ENCODE assay signal across 31 cellular contexts in the genomic region with DNA sequence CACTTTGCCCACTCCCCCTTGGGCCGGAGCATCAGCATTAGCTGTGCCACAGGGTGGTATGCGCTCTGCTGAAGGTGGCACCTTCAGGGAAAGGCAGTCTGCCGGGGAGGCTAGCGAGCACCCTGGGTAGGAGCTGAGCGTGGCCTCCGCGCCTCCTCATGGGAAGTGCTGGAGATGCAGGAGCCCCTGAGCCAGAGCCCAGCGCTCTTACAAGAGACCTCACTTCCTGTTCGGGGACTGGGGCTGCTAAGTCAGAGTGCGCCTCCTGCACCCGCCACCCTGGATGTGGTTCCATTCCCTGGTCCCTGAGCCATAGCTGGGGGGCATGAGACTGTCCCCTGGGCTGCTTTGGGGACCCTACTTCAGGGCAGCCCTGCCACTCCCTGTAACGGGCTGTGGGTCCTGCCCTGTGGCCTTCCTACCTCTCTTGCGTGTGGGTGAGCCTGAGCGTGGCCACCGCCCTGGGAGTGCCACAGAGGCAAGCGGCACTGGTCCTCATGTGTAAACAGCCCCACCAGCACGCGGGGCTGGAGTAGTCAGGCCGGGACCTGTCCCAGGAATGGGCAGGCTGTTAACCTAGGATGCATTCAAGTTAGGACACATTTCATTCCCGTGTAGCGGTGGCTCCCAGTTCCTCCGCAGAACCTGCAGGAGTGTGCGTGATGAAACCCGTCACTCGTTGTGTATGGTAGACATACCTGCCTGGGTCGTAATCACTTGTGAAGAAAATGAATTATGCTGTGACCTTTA. TPM values are rescaled to one million over a fixed set of nuclear protein-coding genes. Genes with fewer than 3 reads are reported as not detected.
DNase-seq lines count a peak whose midpoint lies in the region; ATAC-seq, FAIRE-seq and TF ChIP-seq lines count a peak whose summit lies in the region.
"Had no signal": no experiment of that assay in that cellular context is flagged by ENCODE, and none has a peak within 500 bp of the region (broad histone marks: within the 10 kb centered on the region; RNA-seq: fewer than 3 reads in every experiment).

No MANE protein-coding gene starts in this region.

- no peak overlapping the region for H3K27ac ChIP-seq in GM23338 (ENCODE audit: low read depth)
- peak overlapping the region; percentile 36 to 85 (median 56) for H3K27ac ChIP-seq in esophagus squamous epithelium
- no peak overlapping the region for H3K27ac ChIP-seq in uterus
- H3K27ac ChIP-seq: A549, coronary artery, gastroesophageal sphincter, hepatocyte had no signal

- no peaks in the 10 kb centered on the region for H3K27me3 ChIP-seq in GM23338 (ENCODE audit: insufficient read depth)
- no peaks in the 10 kb centered on the region for H3K27me3 ChIP-seq in esophagus squamous epithelium
- H3K27me3 ChIP-seq in uterus, result no peaks in the 10 kb centered on the region
- H3K27me3 ChIP-seq: gastroesophageal sphincter, hepatocyte had no signal

- CTCF ChIA-PET in WTC11 (lab: Charles Lee), result no interaction called here
- CTCF ChIA-PET in Calu3 (lab: Charles Lee), result no interaction called here

- no peak for TF ChIP-seq CTCF in GM23338 (conservative IDR thresholded peaks at IDR 0.05; ENCODE audit: low read depth in 2 of 2)
- TF ChIP-seq CTCF in WTC11 (IDR thresholded peaks at IDR 0.05), result no peak
- TF ChIP-seq CTCF in esophagus squamous epithelium (IDR thresholded peaks at IDR 0.05), result peak in 1 of 6 experiments; percentile 9
- TF ChIP-seq CTCF in Calu3 (IDR thresholded peaks at IDR 0.05; ENCODE audit: unreplicated experiment), result no peak
- TF ChIP-seq CTCF in uterus (IDR thresholded peaks at IDR 0.05), result no peak

- no peak overlapping the region for H3K4me3 Mint-ChIP-seq in GM23338
- no peak overlapping the region for H3K4me3 Mint-ChIP-seq in WTC11
- H3K4me3 Mint-ChIP-seq in Calu3 (ENCODE audit: low read depth, unreplicated experiment), result no peak overlapping the region
- H3K4me3 Mint-ChIP-seq: activated CD4-positive, alpha-beta memory T cell treated with anti-CD3 and anti-CD28 coated beads, Interleukin-2, amount 10 ng/mL, durations not matched to agents 7 days and 5 days; activated T-helper 17 cell treated with anti-CD3 and anti-CD28 coated beads, Interleukin-2, amount 50 U/mL, for 72 hours; CD8-positive, alpha-beta T cell; effector memory CD8-positive, alpha-beta T cell; natural killer cell; T-helper 17 cell had no signal

- no peak overlapping the region for H2AFZ ChIP-seq in GM23338
- H2AFZ ChIP-seq: hepatocyte had no signal

- 48 to 70% methylated on average over 7 to 8 of the region's 26 CpGs for WGBS in esophagus squamous epithelium, 2 donors

- H4K20me1 ChIP-seq in GM23338 (replicated peaks; ENCODE audit: insufficient read depth), result no peaks in the 10 kb centered on the region; the same call in none of the 2 replicates

- H3K9me3 Mint-ChIP-seq in GM23338 (no peaks in the 10 kb centered on the region), WTC11 (peaks cover 3% of the 10 kb centered on the region), Calu3 (ENCODE audit: low read depth, unreplicated experiment) (no peaks in the 10 kb centered on the region)
- H3K9me3 Mint-ChIP-seq: activated CD4-positive, alpha-beta memory T cell treated with anti-CD3 and anti-CD28 coated beads, Interleukin-2, amount 10 ng/mL, durations not matched to agents 7 days and 5 days; activated T-helper 17 cell treated with anti-CD3 and anti-CD28 coated beads, Interleukin-2, amount 50 U/mL, for 72 hours; CD8-positive, alpha-beta T cell; effector memory CD8-positive, alpha-beta T cell; natural killer cell had no signal

- FAIRE-seq in GM12892 (lab: Jason Lieb, UNC), result no peak
- FAIRE-seq: A549 had no signal

- DNase-seq in GM23338 (ENCODE audit: low spot score) (peak; percentile 47), WTC11 (ENCODE audit: low spot score) (no peak), esophagus squamous epithelium (lab: John Stamatoyannopoulos, UW) (no peak), sciatic nerve (ENCODE audit: low spot score) (no peak), DMS 273 (lab: John Stamatoyannopoulos, UW; ENCODE audit: unreplicated experiment) (no peak), Calu3 (no peak), GM12892 (ENCODE audit: insufficient read length) (no peak), uterus (no peak)
- DNase-seq: activated CD4-positive, alpha-beta memory T cell treated with anti-CD3 and anti-CD28 coated beads, Interleukin-2, amount 10 ng/mL, durations not matched to agents 7 days and 5 days; activated CD4-positive, alpha-beta T cell treated with anti-CD3 and anti-CD28 coated beads for 1 hour; activated naive CD4-positive, alpha-beta T cell treated with anti-CD3 and anti-CD28 coated beads, Interleukin-2, amount 50 U/mL, for 16 hours; AML-193; amygdala; CD8-positive, alpha-beta T cell; effector memory CD8-positive, alpha-beta T cell; KBM-7; midbrain; MM.1S; natural killer cell; NCI-H1417; NCI-H2081; NCI-H345; T-helper 17 cell had no signal

- H3K79me2 ChIP-seq in GM23338 (replicated peaks; ENCODE audit: insufficient read depth), result peaks cover 11% of the 10 kb centered on the region; the same call in 1 of the 2 replicates

- no peak overlapping the region for H3K27ac Mint-ChIP-seq in GM23338
- H3K27ac Mint-ChIP-seq in WTC11, result 0 out of 2 replicates have a peak overlapping the region, but pooled peaks have one; percentile 53
- no peak overlapping the region for H3K27ac Mint-ChIP-seq in Calu3 (ENCODE audit: unreplicated experiment)
- H3K27ac Mint-ChIP-seq: activated CD4-positive, alpha-beta memory T cell treated with anti-CD3 and anti-CD28 coated beads, Interleukin-2, amount 10 ng/mL, durations not matched to agents 7 days and 5 days; activated T-helper 17 cell treated with anti-CD3 and anti-CD28 coated beads, Interleukin-2, amount 50 U/mL, for 72 hours; CD8-positive, alpha-beta T cell; effector memory CD8-positive, alpha-beta T cell; natural killer cell; T-helper 17 cell had no signal

- POLR2A ChIA-PET in WTC11 (lab: Charles Lee), result no interaction called here

- no peak overlapping the region for H3K4me2 ChIP-seq in GM23338
- H3K4me2 ChIP-seq: A549, hepatocyte had no signal

- intact Hi-C loops in esophagus squamous epithelium (cut with DNase I) (no loop called here), sciatic nerve (cut with DNase I) (no loop called here), Calu3 (cut with micrococcal nuclease; ENCODE audit: unreplicated experiment) (no loop called here), uterus (cut with DNase I; ENCODE audit: low total_unique reads) (no loop called here)

- peaks cover 24% of the 10 kb centered on the region for H3K36me3 Mint-ChIP-seq in GM23338 (ENCODE audit: low read depth)
- peaks cover 24% of the 10 kb centered on the region for H3K36me3 Mint-ChIP-seq in WTC11
- peaks cover 8% of the 10 kb centered on the region for H3K36me3 Mint-ChIP-seq in Calu3 (ENCODE audit: insufficient read depth, unreplicated experiment)
- H3K36me3 Mint-ChIP-seq: natural killer cell had no signal

- H3K4me1 ChIP-seq in GM23338 (ENCODE audit: insufficient read depth) (no peaks in the 10 kb centered on the region), esophagus squamous epithelium (peaks cover 14 to 28% (median 17%) of the 10 kb centered on the region in 3 donors), uterus (no peaks in the 10 kb centered on the region)
- H3K4me1 ChIP-seq: HAP-1 had no signal

- no peaks in the 10 kb centered on the region for H3K4me1 Mint-ChIP-seq in GM23338
- no peaks in the 10 kb centered on the region for H3K4me1 Mint-ChIP-seq in WTC11
- H3K4me1 Mint-ChIP-seq in Calu3 (ENCODE audit: low read depth, unreplicated experiment), result no peaks in the 10 kb centered on the region
- H3K4me1 Mint-ChIP-seq: activated T-helper 17 cell treated with anti-CD3 and anti-CD28 coated beads, Interleukin-2, amount 50 U/mL, for 72 hours; natural killer cell had no signal

- H3K9me3 ChIP-seq in esophagus squamous epithelium (no peaks in the 10 kb centered on the region), uterus (no peaks in the 10 kb centered on the region)
- H3K9me3 ChIP-seq: A549, gastroesophageal sphincter, HAP-1 had no signal

- H3K36me3 ChIP-seq in GM23338 (ENCODE audit: insufficient read depth) (no peaks in the 10 kb centered on the region), esophagus squamous epithelium (peaks cover 0 to 46% (median 0%) of the 10 kb centered on the region in 3 donors), uterus (no peaks in the 10 kb centered on the region)

- H3F3A ChIP-seq in GM23338 (replicated peaks; ENCODE audit: low read depth), result no peaks in the 10 kb centered on the region; the same call in none of the 2 replicates

- TF ChIP-seq POLR2A in esophagus squamous epithelium (IDR thresholded peaks at IDR 0.05) (no peak), GM12892 (IDR thresholded peaks at IDR 0.05; ENCODE audit: low read depth, low read length) (no peak), uterus (IDR thresholded peaks at IDR 0.05) (no peak)

- peak; percentile 73 for ATAC-seq in GM23338
- peak; percentile 72 for ATAC-seq in WTC11
- ATAC-seq in sciatic nerve, result peak; percentile 15
- ATAC-seq: activated T-helper 17 cell treated with anti-CD3 and anti-CD28 coated beads, Interleukin-2, amount 50 U/mL, for 72 hours; CD8-positive, alpha-beta T cell; effector memory CD8-positive, alpha-beta T cell; gastroesophageal sphincter; natural killer cell; SK-N-SH treated with all-trans-retinoic acid at 6 μM for 48 hours; T-helper 17 cell had no signal

- H3K27me3 Mint-ChIP-seq in GM23338 (ENCODE audit: insufficient read depth, low read depth, poor library complexity) (no peaks in the 10 kb centered on the region), WTC11 (ENCODE audit: low read depth) (no peaks in the 10 kb centered on the region), Calu3 (ENCODE audit: unreplicated experiment) (no peaks in the 10 kb centered on the region)
- H3K27me3 Mint-ChIP-seq: activated CD4-positive, alpha-beta memory T cell treated with anti-CD3 and anti-CD28 coated beads, Interleukin-2, amount 10 ng/mL, durations not matched to agents 7 days and 5 days; activated T-helper 17 cell treated with anti-CD3 and anti-CD28 coated beads, Interleukin-2, amount 50 U/mL, for 72 hours; effector memory CD8-positive, alpha-beta T cell; T-helper 17 cell had no signal

- no peak overlapping the region for H3K4me3 ChIP-seq in GM23338
- H3K4me3 ChIP-seq in esophagus squamous epithelium, result no peak overlapping the region
- H3K4me3 ChIP-seq in uterus, result no peak overlapping the region
- H3K4me3 ChIP-seq: A549, coronary artery, gastroesophageal sphincter, HAP-1, hepatocyte, skin epidermis had no signal

- no peaks in the 10 kb centered on the region for H3K9me2 ChIP-seq in GM23338 (ENCODE audit: insufficient read depth)

- BruUV-seq in Calu3 (replicated peaks; lab: Mats Ljungman, UMichigan), result no TSS peak

RNA-seq across cellular contexts. Expression of a gene that starts 19.4 kb away (rescaled TPM):
- total RNA-seq in GM23338 (2014; rRNA removed; shearing (Covaris generic)), result 61.3 and 82.6 TPM in 2 replicates
- polyA plus RNA-seq in GM23338 (2016; fragmentation: Nextera tagmentation; extraction: Ambion mirVana), result 129 and 130 TPM in 2 replicates
- total RNA-seq in WTC11 (2021) (34.7 to 36.7 TPM (median 36.4 TPM) in 3 replicates), esophagus squamous epithelium (10 to 100 TPM; 18.2 to 28.7 (median 22.7) TPM), sciatic nerve (37.4 TPM), Calu3 (2022) (29.1 and 37.2 TPM in 2 replicates), uterus (10 to 100 TPM in 3 of 4 donors, not detected in 1; 26.9 to 51.5 (median 31.6) TPM)
- 30.8 TPM for polyA plus RNA-seq in GM12892 (2012; ENCODE audit: missing spikeins)

RNA-seq across cellular contexts. Expression of a gene that starts 19.7 kb away (rescaled TPM):
- total RNA-seq in GM23338 (2014; rRNA removed; shearing (Covaris generic)), result 25.4 and 29.2 TPM in 2 replicates
- 16.4 and 21.1 TPM in 2 replicates for polyA plus RNA-seq in GM23338 (2016; fragmentation: Nextera tagmentation; extraction: Ambion mirVana)
- total RNA-seq in WTC11 (2021), result 23.9 to 29.2 TPM (median 24.8 TPM) in 3 replicates
- 10 to 100 TPM; 24.8 to 32.4 (median 28.5) TPM for total RNA-seq in esophagus squamous epithelium
- total RNA-seq in sciatic nerve, result 30.3 TPM
- total RNA-seq in Calu3 (2022), result 36.5 and 38.4 TPM in 2 replicates
- 12.4 TPM for polyA plus RNA-seq in GM12892 (2012; ENCODE audit: missing spikeins)
- 10 to 100 TPM; 13.8 to 43.6 (median 33.1) TPM for total RNA-seq in uterus

RNA-seq across cellular contexts. Expression of a gene that starts 46.9 kb away (rescaled TPM):
- 250 and 308 TPM in 2 replicates for total RNA-seq in GM23338 (2014; rRNA removed; shearing (Covaris generic))
- 159 and 165 TPM in 2 replicates for polyA plus RNA-seq in GM23338 (2016; fragmentation: Nextera tagmentation; extraction: Ambion mirVana)
- total RNA-seq in WTC11 (2021), result 134 to 171 TPM (median 147 TPM) in 3 replicates
- 100 to 1,000 TPM; 101 to 285 (median 194) TPM for total RNA-seq in esophagus squamous epithelium
- total RNA-seq in sciatic nerve, result 303 TPM
- total RNA-seq in Calu3 (2022), result 124 and 128 TPM in 2 replicates
- 53.2 TPM for polyA plus RNA-seq in GM12892 (2012; ENCODE audit: missing spikeins)
- 100 to 1,000 TPM; 130 to 459 (median 285) TPM for total RNA-seq in uterus

RNA-seq across cellular contexts. Expression of a gene that starts 53.1 kb away (rescaled TPM):
- 22.0 and 28.2 TPM in 2 replicates for total RNA-seq in GM23338 (2014; rRNA removed; shearing (Covaris generic))
- polyA plus RNA-seq in GM23338 (2016; fragmentation: Nextera tagmentation; extraction: Ambion mirVana), result 13.2 and 13.4 TPM in 2 replicates
- total RNA-seq in WTC11 (2021) (11.8 to 15.5 TPM (median 12.3 TPM) in 3 replicates), esophagus squamous epithelium (10 to 100 TPM in 2 of 4 donors, 1 to 10 TPM in 2; 7.7 to 20.6 (median 9.9) TPM), sciatic nerve (12.4 TPM), Calu3 (2022) (25.9 and 28.0 TPM in 2 replicates), uterus (10 to 100 TPM in 2 of 4 donors, 1 to 10 TPM in 2; 3.6 to 26.5 (median 8.7) TPM)
- 2.5 TPM for polyA plus RNA-seq in GM12892 (2012; ENCODE audit: missing spikeins)

RNA-seq across cellular contexts. Expression of a gene that starts 59.5 kb away (rescaled TPM):
- total RNA-seq in GM23338 (2014; rRNA removed; shearing (Covaris generic)), result 504 and 604 TPM in 2 replicates
- 846 and 852 TPM in 2 replicates for polyA plus RNA-seq in GM23338 (2016; fragmentation: Nextera tagmentation; extraction: Ambion mirVana)
- 529 to 555 TPM (median 531 TPM) in 3 replicates for total RNA-seq in WTC11 (2021)
- total RNA-seq in esophagus squamous epithelium, result 100 to 1,000 TPM in 1 of 4 donors, 10 to 100 TPM in 3; 27.2 to 204 (median 37.6) TPM
- 69.1 TPM for total RNA-seq in sciatic nerve
- total RNA-seq in Calu3 (2022), result 27.0 and 28.2 TPM in 2 replicates
- polyA plus RNA-seq in GM12892 (2012; ENCODE audit: missing spikeins), result 15.3 TPM
- total RNA-seq in uterus, result 100 to 1,000 TPM in 3 of 4 donors, 10 to 100 TPM in 1; 96.2 to 291 (median 218) TPM

Comparison
In these comparisons a context has a peak if more than half of its experiments do, and no peak if none do; other contexts are left out.
1. ATAC-seq: peak in every context shown above with its lines; median percentile 73 in GM23338; 72 in WTC11; 15 in sciatic nerve.
2. H3K27ac ChIP-seq: peak in esophagus squamous epithelium (4 of 4); none in GM23338 (single experiment) and uterus (0 of 2).